In genomic region chr19:42111384-42111783, GRCh38 we compare ENCODE assay signal across 15 cellular contexts. TPM values are rescaled to one million over a fixed set of nuclear protein-coding genes. Genes with fewer than 3 reads are reported as not detected.
DNase-seq lines count a peak whose midpoint lies in the region; ATAC-seq and TF ChIP-seq lines count a peak whose summit lies in the region.
"Had no signal": no experiment of that assay in that cellular context is flagged by ENCODE, and none has a peak within 500 bp of the region (broad histone marks: within the 10 kb centered on the region; RNA-seq: fewer than 3 reads in every experiment).

No MANE protein-coding gene starts in this region.

- no peaks in the 10 kb centered on the region for H3K27me3 Mint-ChIP-seq in activated naive CD4-positive, alpha-beta T cell treated with anti-CD3 and anti-CD28 coated beads, Interleukin-2, amount 50 U/mL, for 24 hours
- peaks cover 6% of the 10 kb centered on the region for H3K27me3 Mint-ChIP-seq in endothelial cell (ENCODE audit: unreplicated experiment)

- 56% methylated on average over 1 of the region's 1 CpG for WGBS in smooth muscle cell (ENCODE audit: low lambda C conversion rate)

- H3K27me3 ChIP-seq in smooth muscle cell (ENCODE audit: low read depth) (peaks cover 2% of the 10 kb centered on the region), PC-3 (ENCODE audit: low read length) (no peaks in the 10 kb centered on the region)
- H3K27me3 ChIP-seq: BE2C, upper lobe of left lung had no signal

- H3K9me2 ChIP-seq in PC-3 (replicated peaks; ENCODE audit: low read length) = no peaks in the 10 kb centered on the region

- peaks cover 58% of the 10 kb centered on the region for H3K4me1 Mint-ChIP-seq in activated naive CD4-positive, alpha-beta T cell treated with anti-CD3 and anti-CD28 coated beads, Interleukin-2, amount 50 U/mL, for 24 hours
- H3K4me1 Mint-ChIP-seq in endothelial cell (ENCODE audit: unreplicated experiment) = peaks cover 21% of the 10 kb centered on the region

- TF ChIP-seq CTCF in endothelial cell (IDR thresholded peaks at IDR 0.05; ENCODE audit: unreplicated experiment) = no peak
- TF ChIP-seq CTCF in smooth muscle cell (IDR thresholded peaks at IDR 0.05; ENCODE audit: borderline replicate concordance, insufficient read depth, poor library complexity, severe bottlenecking) = no peak
- no peak for TF ChIP-seq CTCF in PC-3 (conservative IDR thresholded peaks at IDR 0.05; ENCODE audit: low read depth, low read length)

- POLR2A ChIA-PET in PC-3 (lab: Charles Lee; ENCODE audit: unreplicated experiment) = no interaction called here

- peaks cover 18% of the 10 kb centered on the region for H3K4me1 ChIP-seq in smooth muscle cell (ENCODE audit: low read depth)
- peaks cover 37% of the 10 kb centered on the region for H3K4me1 ChIP-seq in PC-3 (ENCODE audit: insufficient read depth, low read length)

- H4K20me1 ChIP-seq in smooth muscle cell (ENCODE audit: low read depth) (no peaks in the 10 kb centered on the region), PC-3 (ENCODE audit: low read length) (no peaks in the 10 kb centered on the region)

- H3K9ac ChIP-seq in smooth muscle cell (ENCODE audit: low read depth) (no peak overlapping the region), PC-3 (ENCODE audit: low read length) (no peak overlapping the region)

- CTCF ChIA-PET in PC-3 (lab: Charles Lee) = no interaction called here

- BruUV-seq in PC-3 (replicated peaks; lab: Mats Ljungman, UMichigan) = no TSS peak

- no peak overlapping the region for H3K4me3 Mint-ChIP-seq in activated naive CD4-positive, alpha-beta T cell treated with anti-CD3 and anti-CD28 coated beads, Interleukin-2, amount 50 U/mL, for 24 hours
- H3K4me3 Mint-ChIP-seq in endothelial cell (ENCODE audit: unreplicated experiment) = no peak overlapping the region

- no peaks in the 10 kb centered on the region for H3K9me3 Mint-ChIP-seq in activated naive CD4-positive, alpha-beta T cell treated with anti-CD3 and anti-CD28 coated beads, Interleukin-2, amount 50 U/mL, for 24 hours
- H3K9me3 Mint-ChIP-seq in endothelial cell (ENCODE audit: unreplicated experiment) = no peaks in the 10 kb centered on the region
- H3K9me3 Mint-ChIP-seq: activated T-helper 2 cell treated with anti-CD3 and anti-CD28 coated beads, Interferon-gamma antibody, Interleukin-2, Interleukin-4, amounts not matched to agents 10 μg/mL and 5 μg/mL and 100 μg/mL, durations not matched to agents 14 hours and 24 hours and 36 hours had no signal

- H3K36me3 Mint-ChIP-seq in activated naive CD4-positive, alpha-beta T cell treated with anti-CD3 and anti-CD28 coated beads, Interleukin-2, amount 50 U/mL, for 24 hours = peaks cover 19% of the 10 kb centered on the region
- no peaks in the 10 kb centered on the region for H3K36me3 Mint-ChIP-seq in endothelial cell (ENCODE audit: low read depth, unreplicated experiment)

- H3K4me3 ChIP-seq in smooth muscle cell (no peak overlapping the region), PC-3 (ENCODE audit: low read length) (no peak overlapping the region)
- H3K4me3 ChIP-seq: PC-9, upper lobe of left lung had no signal

- no peak overlapping the region for H2AFZ ChIP-seq in smooth muscle cell (ENCODE audit: low read depth)
- H2AFZ ChIP-seq in PC-3 (ENCODE audit: low read length) = no peak overlapping the region
- H2AFZ ChIP-seq: PC-9 had no signal

- H3F3A ChIP-seq in smooth muscle cell (ENCODE audit: low read depth) (peaks cover 18% of the 10 kb centered on the region), PC-3 (ENCODE audit: low read length, unreplicated experiment) (no peaks in the 10 kb centered on the region)

- H3K27ac Mint-ChIP-seq in activated naive CD4-positive, alpha-beta T cell treated with anti-CD3 and anti-CD28 coated beads, Interleukin-2, amount 50 U/mL, for 24 hours = peak overlapping the region; percentile 88
- H3K27ac Mint-ChIP-seq in endothelial cell (ENCODE audit: unreplicated experiment) = peak overlapping the region; percentile 2
- H3K27ac Mint-ChIP-seq: activated T-helper 2 cell treated with anti-CD3 and anti-CD28 coated beads, Interferon-gamma antibody, Interleukin-2, Interleukin-4, amounts not matched to agents 10 μg/mL and 5 μg/mL and 100 μg/mL, durations not matched to agents 14 hours and 24 hours and 36 hours had no signal

- H3K9me3 ChIP-seq in smooth muscle cell (replicated peaks; ENCODE audit: low read depth) (no peaks in the 10 kb centered on the region), PC-3 (ENCODE audit: low read length) (no peaks in the 10 kb centered on the region)
- H3K9me3 ChIP-seq: BE2C, upper lobe of left lung had no signal

- intact Hi-C loops in PC-3 (cut with micrococcal nuclease) = no loop called here

- H3K27ac ChIP-seq in smooth muscle cell (ENCODE audit: low read depth) = peak overlapping the region; percentile 91
- H3K27ac ChIP-seq in PC-3 (ENCODE audit: low read length) = no peak overlapping the region
- H3K27ac ChIP-seq: PC-9, upper lobe of left lung had no signal

- no peak overlapping the region for H3K4me2 ChIP-seq in smooth muscle cell
- H3K4me2 ChIP-seq in PC-3 (ENCODE audit: low read length) = no peak overlapping the region
- H3K4me2 ChIP-seq: PC-9 had no signal

- no peak for ATAC-seq in PC-3
- ATAC-seq: sciatic nerve had no signal

- no peak for DNase-seq in activated naive CD4-positive, alpha-beta T cell (lab: John Stamatoyannopoulos, UW)
- DNase-seq in RPMI7951 (ENCODE audit: low read depth) = peak; percentile 89
- no peak for DNase-seq in endothelial cell (ENCODE audit: low spot score)
- no peak for DNase-seq in smooth muscle cell (lab: John Stamatoyannopoulos, UW; ENCODE audit: unreplicated experiment)
- DNase-seq in DMS79 (lab: John Stamatoyannopoulos, UW) = no peak
- DNase-seq in PC-3 = no peak
- no peak for DNase-seq in NCI-H345 (lab: John Stamatoyannopoulos, UW)
- DNase-seq: BE2C, cortex of kidney, NCI-H1930, PC-9, upper lobe of left lung had no signal

- no peaks in the 10 kb centered on the region for H3K36me3 ChIP-seq in smooth muscle cell (ENCODE audit: low read depth)
- H3K36me3 ChIP-seq in PC-3 (ENCODE audit: low read depth, low read length) = peaks cover 2% of the 10 kb centered on the region; the same call in 1 of the 2 replicates
- H3K36me3 ChIP-seq: BE2C, upper lobe of left lung had no signal

- H3K79me2 ChIP-seq in smooth muscle cell (ENCODE audit: low read depth) (no peaks in the 10 kb centered on the region), PC-3 (ENCODE audit: low read length) (no peaks in the 10 kb centered on the region)

RNA-seq across cellular contexts. Expression of gene POU2F2, which starts 20.9 kb away (rescaled TPM):
- total RNA-seq in RPMI7951 (2014; rRNA removed; shearing (Covaris generic)) = 2.0 and 2.4 TPM in 2 replicates
- total RNA-seq in endothelial cell (ENCODE audit: unreplicated experiment) = 5.7 TPM
- 0.58 and 0.99 TPM in 2 replicates for total RNA-seq in smooth muscle cell
- 6.3 and 8.6 TPM in 2 replicates for polyA plus RNA-seq in smooth muscle cell
- total RNA-seq in PC-3 (2014; rRNA removed) = 1.4 and 2.4 TPM in 2 replicates

RNA-seq across cellular contexts. Expression of gene ZNF574, which starts 35.4 kb away (rescaled TPM):
- total RNA-seq in RPMI7951 (2014; rRNA removed; shearing (Covaris generic)) = 18.1 and 20.6 TPM in 2 replicates
- total RNA-seq in endothelial cell (ENCODE audit: unreplicated experiment) (19.7 TPM), smooth muscle cell (8.9 and 13.6 TPM in 2 replicates), PC-3 (2014; rRNA removed) (14.4 and 15.2 TPM in 2 replicates)
- polyA plus RNA-seq in smooth muscle cell = 20.5 and 22.9 TPM in 2 replicates

RNA-seq across cellular contexts. Expression of gene GRIK5, which starts 41.4 kb away (rescaled TPM):
- total RNA-seq in RPMI7951 (2014; rRNA removed; shearing (Covaris generic)) = not detected in 2 replicates
- 18.4 TPM for total RNA-seq in endothelial cell (ENCODE audit: unreplicated experiment)
- 0.58 and 2.0 TPM in 2 replicates for total RNA-seq in smooth muscle cell
- polyA plus RNA-seq in smooth muscle cell = 0.67 and 1.9 TPM in 2 replicates
- total RNA-seq in PC-3 (2014; rRNA removed) = 0.12 TPM in 1 of 2 replicates, not detected in the other
